ENCODE assay signal across 27 cellular contexts in the genomic region with DNA sequence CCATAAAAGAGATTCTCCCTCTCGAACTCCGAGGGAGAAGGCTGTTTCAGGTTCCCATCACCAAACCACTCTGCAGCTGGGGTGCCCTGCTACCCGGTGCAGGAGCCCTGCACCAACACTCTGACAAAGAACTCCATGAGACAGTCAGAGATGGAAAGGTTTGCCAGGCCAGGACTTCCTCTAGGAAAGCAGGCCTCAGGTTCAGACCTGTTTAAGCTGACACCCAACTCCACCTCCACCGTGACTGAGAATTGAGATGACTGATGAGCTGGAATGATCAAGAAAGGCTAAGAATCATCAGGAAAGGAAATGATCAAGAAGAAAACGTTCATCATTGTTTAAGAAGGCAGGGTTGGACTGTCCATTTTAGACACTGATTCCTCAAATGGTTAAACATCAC. TPM values are rescaled to one million over a fixed set of nuclear protein-coding genes. Genes with fewer than 3 reads are reported as not detected.
"Had no signal": no experiment of that assay in that cellular context is flagged by ENCODE, and none has a peak within 500 bp of the region (broad histone marks: within the 10 kb centered on the region; RNA-seq: fewer than 3 reads in every experiment).

No MANE protein-coding gene starts in this region.

- H3K4me1 ChIP-seq: body of pancreas, right lobe of liver, upper lobe of left lung had no signal

- H3K4me1 Mint-ChIP-seq: activated CD4-positive, alpha-beta memory T cell treated with anti-CD3 and anti-CD28 coated beads, Interleukin-2, amount 10 ng/mL, durations not matched to agents 7 days and 5 days; stimulated activated memory B cell treated with anti-CD40 and anti-IgM and Interleukin-4, amounts not matched to agents 10 μg/mL and 1 μg/mL and 100 μg/mL, for 72 hours; T-helper 17 cell had no signal

- H3K9me3 ChIP-seq: body of pancreas, esophagus squamous epithelium, neutrophil, right lobe of liver, upper lobe of left lung, vagina had no signal

- DNase-seq: activated CD4-positive, alpha-beta memory T cell treated with anti-CD3 and anti-CD28 coated beads, Interleukin-2, amount 10 ng/mL, durations not matched to agents 7 days and 5 days; activated CD4-positive, alpha-beta T cell treated with anti-CD3 and anti-CD28 coated beads, Interleukin-2, amount 10 ng/mL, durations not matched to agents 24 days and 14 days; activated CD4-positive, CD25-positive, alpha-beta regulatory T cell treated with anti-CD3 and anti-CD28 coated beads, Interleukin-2, amount 50 U/mL, for 72 hours; activated effector memory CD4-positive, alpha-beta T cell treated with Interleukin-2 at 50 U/mL for 16 hours; activated naive CD4-positive, alpha-beta T cell treated with Interleukin-2 at 50 U/mL for 16 hours; anterior cingulate cortex; body of pancreas; central memory CD4-positive, alpha-beta T cell; esophagus squamous epithelium; left cardiac atrium; left ventricle myocardium superior; right lobe of liver; stimulated activated CD4-positive, alpha-beta T cell treated with anti-CD3 and anti-CD28 coated beads, Interleukin-4, amount 100 ng/mL, for 24 hours; stimulated activated naive CD8-positive, alpha-beta T cell treated with anti-CD3 and anti-CD28 coated beads, Interleukin-15, amount 100 ng/mL, for 72 hours; substantia nigra; T-helper 17 cell; T1000; upper lobe of left lung had no signal

- H3K27me3 Mint-ChIP-seq: activated CD4-positive, alpha-beta memory T cell treated with anti-CD3 and anti-CD28 coated beads, Interleukin-2, amount 10 ng/mL, durations not matched to agents 7 days and 5 days; activated CD4-positive, alpha-beta T cell treated with anti-CD3 and anti-CD28 coated beads, Interleukin-2, amount 10 ng/mL, durations not matched to agents 24 days and 14 days; activated naive CD8-positive, alpha-beta T cell; stimulated activated memory B cell treated with anti-CD40 and anti-IgM and Interleukin-4, amounts not matched to agents 10 μg/mL and 1 μg/mL and 100 μg/mL, for 72 hours; stimulated activated naive CD8-positive, alpha-beta T cell treated with anti-CD3 and anti-CD28 coated beads, Interleukin-15, amount 100 ng/mL, for 72 hours; T-helper 17 cell had no signal

- H3K36me3 ChIP-seq: esophagus squamous epithelium, neutrophil, right lobe of liver, upper lobe of left lung, vagina had no signal

- H3K4me3 ChIP-seq: body of pancreas, esophagus squamous epithelium, right lobe of liver, skin epidermis, upper lobe of left lung, vagina had no signal

- H3K27ac Mint-ChIP-seq: activated CD4-positive, alpha-beta memory T cell treated with anti-CD3 and anti-CD28 coated beads, Interleukin-2, amount 10 ng/mL, durations not matched to agents 7 days and 5 days; activated CD4-positive, alpha-beta T cell treated with anti-CD3 and anti-CD28 coated beads, Interleukin-2, amount 10 ng/mL, durations not matched to agents 24 days and 14 days; activated naive CD8-positive, alpha-beta T cell; nephron; stimulated activated memory B cell treated with anti-CD40 and anti-IgM and Interleukin-4, amounts not matched to agents 10 μg/mL and 1 μg/mL and 100 μg/mL, for 72 hours; stimulated activated naive CD8-positive, alpha-beta T cell treated with anti-CD3 and anti-CD28 coated beads, Interleukin-15, amount 100 ng/mL, for 72 hours; T-helper 17 cell had no signal

- ATAC-seq: body of pancreas; left cardiac atrium; left ventricle myocardium superior; right lobe of liver; stimulated activated memory B cell treated with anti-CD40 and anti-IgM and Interleukin-4, amounts not matched to agents 10 μg/mL and 1 μg/mL and 100 μg/mL, for 72 hours; stimulated activated naive CD8-positive, alpha-beta T cell treated with anti-CD3 and anti-CD28 coated beads, Interleukin-15, amount 100 ng/mL, for 72 hours; T-helper 17 cell had no signal

- H3K27ac ChIP-seq: body of pancreas, neutrophil, right lobe of liver, upper lobe of left lung, vagina had no signal

- FAIRE-seq: endothelial cell of umbilical vein, frontal cortex, islet of Langerhans had no signal

- H3K4me3 Mint-ChIP-seq: activated CD4-positive, alpha-beta memory T cell treated with anti-CD3 and anti-CD28 coated beads, Interleukin-2, amount 10 ng/mL, durations not matched to agents 7 days and 5 days; activated CD4-positive, alpha-beta T cell treated with anti-CD3 and anti-CD28 coated beads, Interleukin-2, amount 10 ng/mL, durations not matched to agents 24 days and 14 days; activated naive CD8-positive, alpha-beta T cell; nephron; stimulated activated memory B cell treated with anti-CD40 and anti-IgM and Interleukin-4, amounts not matched to agents 10 μg/mL and 1 μg/mL and 100 μg/mL, for 72 hours; stimulated activated naive CD8-positive, alpha-beta T cell treated with anti-CD3 and anti-CD28 coated beads, Interleukin-15, amount 100 ng/mL, for 72 hours; T-helper 17 cell had no signal

- H3K27me3 ChIP-seq: body of pancreas, esophagus squamous epithelium, neutrophil, right lobe of liver, upper lobe of left lung, vagina had no signal

RNA-seq across cellular contexts. Expression of a gene that starts 46.2 kb away (rescaled TPM):
- total RNA-seq: activated CD4-positive, alpha-beta T cell treated with anti-CD3 and anti-CD28 coated beads, Interleukin-2, amount 10 ng/mL, durations not matched to agents 24 days and 14 days had no signal
